Comparison of ENCODE assay signal across 8 cellular contexts in the genomic region with DNA sequence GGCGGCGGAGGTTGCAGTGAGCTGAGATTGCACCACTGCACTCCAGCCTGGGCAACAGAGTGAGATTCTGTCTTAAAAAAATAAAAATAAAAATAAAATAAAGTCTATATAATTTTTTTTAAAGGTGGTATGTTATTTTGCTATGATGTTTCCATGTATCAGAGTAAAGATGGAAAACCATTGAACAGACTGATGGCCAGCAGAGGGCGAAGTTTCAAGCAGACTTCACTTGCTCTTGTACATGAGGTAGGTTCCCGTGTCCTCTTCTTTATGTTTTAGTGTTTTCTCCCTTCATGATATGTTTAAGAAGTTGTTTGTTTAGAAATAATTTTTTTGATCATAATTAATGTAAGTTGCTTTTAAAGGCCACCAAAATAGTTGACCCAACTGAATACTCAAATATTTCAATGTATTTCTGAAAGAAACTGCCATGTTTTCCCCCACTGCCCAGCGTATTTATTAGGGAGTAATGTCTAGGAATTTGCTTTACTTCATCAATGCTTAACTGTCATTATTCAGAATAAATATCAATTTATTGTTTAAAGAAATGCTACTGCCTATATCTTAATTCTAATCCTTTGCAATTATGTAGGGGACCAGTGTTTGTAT.
DNase-seq lines count a peak whose midpoint lies in the region; ATAC-seq and TF ChIP-seq lines count a peak whose summit lies in the region.

No MANE protein-coding gene starts in this region.

- H3K4me3 ChIP-seq in H7 (ENCODE audit: insufficient read depth, low read depth, low read length) = no peak overlapping the region

- H3K36me3 ChIP-seq in H7 (replicated peaks; ENCODE audit: control insufficient read depth, insufficient read depth, low read length) = no peaks in the 10 kb centered on the region

- POLR2A ChIA-PET in MCF 10A (lab: Yijun Ruan, JAX) = interaction anchor here (0.7 kb wide), 1 partner anchor 563 kb away, joined by 3 read pairs; no protein-coding TSS in a partner anchor

- no peaks in the 10 kb centered on the region for H3K27me3 ChIP-seq in H7 (ENCODE audit: control insufficient read depth, insufficient read depth, low read length)

- H3K36me3 Mint-ChIP-seq in MCF 10A (ENCODE audit: insufficient read depth, unreplicated experiment) = peaks cover 2% of the 10 kb centered on the region

- no TSS peak for BruUV-seq in MCF 10A (replicated peaks; lab: Mats Ljungman, UMichigan)

- no peaks in the 10 kb centered on the region for H3K27me3 Mint-ChIP-seq in MCF 10A (ENCODE audit: insufficient read depth, unreplicated experiment)

- no peaks in the 10 kb centered on the region for H3K9me3 Mint-ChIP-seq in MCF 10A (ENCODE audit: unreplicated experiment)

- intact Hi-C loops in MCF 10A (cut with micrococcal nuclease) = loop anchor here (1.0 to 10.0 kb wide), 3 partner anchors 200 to 263 kb away; partner anchors contain the start of genes FOCAD and MLLT3
- intact Hi-C loops in left colon (cut with DNase I, micrococcal nuclease) = no loop called here

- TF ChIP-seq CTCF in LNCAP (IDR thresholded peaks at IDR 0.05) (peak; percentile 70), MCF 10A (IDR thresholded peaks at IDR 0.05; ENCODE audit: unreplicated experiment) (peak; percentile 48)

- CTCF ChIA-PET in MCF 10A (lab: Yijun Ruan, JAX) = interaction anchor here (0.7 to 2.1 kb wide), 14 partner anchors 9 to 262 kb away, joined by 3 to 15 read pairs (median 4); no protein-coding TSS in a partner anchor

- no peak overlapping the region for H3K4me3 Mint-ChIP-seq in MCF 10A (ENCODE audit: unreplicated experiment)

- ATAC-seq in left colon = peak; percentile 61

- no peaks in the 10 kb centered on the region for H3K4me1 Mint-ChIP-seq in MCF 10A (ENCODE audit: insufficient read depth, unreplicated experiment)

- no peak overlapping the region for H3K27ac Mint-ChIP-seq in MCF 10A (ENCODE audit: low read depth, unreplicated experiment)

- DNase-seq in NCI-H2081 (lab: John Stamatoyannopoulos, UW) = peak; percentile 42 to 46
- no peak for DNase-seq in NCI-H2081 treated with DMSO at 0.1 percent for 48 hours (lab: John Stamatoyannopoulos, UW)
- DNase-seq in T-helper 9 cell = peak; percentile 50
- DNase-seq in MCF 10A (ENCODE audit: unreplicated experiment) = peak; percentile 65
- DNase-seq in left colon = peak; percentile 30 to 83
- DNase-seq in stimulated activated CD8-positive, alpha-beta memory T cell treated with anti-CD3 and anti-CD28 coated beads, Interleukin-12 subunit alpha, Interleukin-12 subunit beta, amount 100 ng/mL, for 24 hours (ENCODE audit: extremely low read depth) = peak; percentile 16
- DNase-seq in H7 = no peak

Comparison
In these comparisons a context has a peak if more than half of its experiments do, and no peak if none do; other contexts are left out.
1. DNase-seq: peak in NCI-H2081 (2 of 2), T-helper 9 cell (single experiment), MCF 10A (single experiment), left colon (2 of 2) and stimulated activated CD8-positive, alpha-beta memory T cell treated with anti-CD3 and anti-CD28 coated beads, Interleukin-12 subunit alpha, Interleukin-12 subunit beta, amount 100 ng/mL, for 24 hours (single experiment); none in NCI-H2081 treated with DMSO at 0.1 percent for 48 hours (single experiment) and H7 (single experiment).